In the genomic region with DNA sequence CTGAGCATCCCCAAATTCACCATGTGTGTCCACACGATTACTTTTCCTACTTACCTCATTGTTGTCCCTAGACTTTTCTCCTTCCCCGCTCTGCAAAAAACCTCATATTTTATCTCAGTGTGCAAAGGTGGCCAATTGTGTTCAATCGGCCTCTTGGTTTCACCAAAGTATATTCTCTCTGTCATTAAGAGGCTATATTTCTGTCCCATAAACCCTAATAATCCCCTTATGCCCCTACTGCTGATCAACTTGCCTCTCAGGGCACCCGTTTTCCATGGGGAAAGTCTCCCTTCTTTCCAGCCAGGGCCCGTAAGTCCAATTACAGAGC, we compare ENCODE assay signal across 16 cellular contexts. TPM values are rescaled to one million over a fixed set of nuclear protein-coding genes. Genes with fewer than 3 reads are reported as not detected.
DNase-seq lines count a peak whose midpoint lies in the region; ATAC-seq and TF ChIP-seq lines count a peak whose summit lies in the region.
"Had no signal": no experiment of that assay in that cellular context is flagged by ENCODE, and none has a peak within 500 bp of the region (broad histone marks: within the 10 kb centered on the region; RNA-seq: fewer than 3 reads in every experiment).

No MANE protein-coding gene starts in this region.

- intact Hi-C loops in natural killer cell (cut with micrococcal nuclease) (no loop called here), esophagus muscularis mucosa (cut with DNase I) (no loop called here), left ventricle myocardium inferior (cut with micrococcal nuclease) (no loop called here), A673 (cut with micrococcal nuclease; ENCODE audit: unreplicated experiment) (loop anchor here (5.0 kb wide), 1 partner anchor 50 kb away; no protein-coding TSS in a partner anchor)

- 20% methylated on average over 5 of the region's 5 CpGs for WGBS in esophagus muscularis mucosa

- TF ChIP-seq POLR2A in esophagus muscularis mucosa (IDR thresholded peaks at IDR 0.05; ENCODE audit: low read depth) = no peak

- H3K36me3 ChIP-seq in esophagus muscularis mucosa (peaks cover 19 to 25% (median 22%) of the 10 kb centered on the region in 4 donors), left ventricle myocardium inferior (peaks cover 24% of the 10 kb centered on the region), A673 (ENCODE audit: insufficient read depth, low read length, poor library complexity, severe bottlenecking) (peaks cover 14% of the 10 kb centered on the region)

- H3K27me3 ChIP-seq in esophagus muscularis mucosa = peaks cover 0 to 18% (median 0%) of the 10 kb centered on the region in 4 donors
- H3K27me3 ChIP-seq in left ventricle myocardium inferior (ENCODE audit: low read depth) = peaks cover 16% of the 10 kb centered on the region
- H3K27me3 ChIP-seq in A673 (replicated peaks; ENCODE audit: insufficient read depth, low read depth, low read length, poor library complexity) = no peaks in the 10 kb centered on the region
- H3K27me3 ChIP-seq: ascending aorta, tibial artery had no signal

- H3K36me3 Mint-ChIP-seq in natural killer cell (peaks cover 7% of the 10 kb centered on the region), T-helper 17 cell (ENCODE audit: low read depth) (peaks cover 6% of the 10 kb centered on the region), glutamatergic neuron (ENCODE audit: unreplicated experiment) (no peaks in the 10 kb centered on the region), type B pancreatic cell (peaks cover 4% of the 10 kb centered on the region)
- peaks cover 6% of the 10 kb centered on the region for H3K36me3 Mint-ChIP-seq in natural killer cell treated with Interleukin-12 subunit alpha and Interleukin-12 subunit beta and Interleukin-15 and Interleukin-18, amount 100 ng/mL, for 72 hours

- H3K27me3 Mint-ChIP-seq in natural killer cell (ENCODE audit: low read depth in 2 of 2) (peaks cover 23 to 29% of the 10 kb centered on the region in 2 donors), T-helper 17 cell (peaks cover 34% of the 10 kb centered on the region), glutamatergic neuron (ENCODE audit: unreplicated experiment) (peaks cover 4% of the 10 kb centered on the region), type B pancreatic cell (peaks cover 27% of the 10 kb centered on the region)
- H3K27me3 Mint-ChIP-seq in natural killer cell treated with Interleukin-12 subunit alpha and Interleukin-12 subunit beta and Interleukin-15 and Interleukin-18, amount 100 ng/mL, for 72 hours = peaks cover 15 to 23% of the 10 kb centered on the region in 2 donors

- H3K4me1 Mint-ChIP-seq in natural killer cell (peaks cover 23 to 24% of the 10 kb centered on the region in 2 donors), T-helper 17 cell (peaks cover 24% of the 10 kb centered on the region), glutamatergic neuron (ENCODE audit: low read depth, unreplicated experiment) (peaks cover 8% of the 10 kb centered on the region), type B pancreatic cell (ENCODE audit: unreplicated experiment) (peaks cover 5% of the 10 kb centered on the region)
- H3K4me1 Mint-ChIP-seq in natural killer cell treated with Interleukin-12 subunit alpha and Interleukin-12 subunit beta and Interleukin-15 and Interleukin-18, amount 100 ng/mL, for 72 hours (ENCODE audit: low read depth in 2 of 2) = peaks cover 13 to 17% of the 10 kb centered on the region in 2 donors

- DNase-seq in natural killer cell (no peak), T-helper 17 cell (no peak), glutamatergic neuron (no peak), type B pancreatic cell (ENCODE audit: extremely low spot score, unreplicated experiment) (no peak), esophagus muscularis mucosa (ENCODE audit: extremely low spot score) (no peak), left ventricle myocardium inferior (no peak), A673 (ENCODE audit: low spot score) (no peak)
- DNase-seq in natural killer cell treated with Interleukin-12 subunit alpha and Interleukin-12 subunit beta and Interleukin-15 and Interleukin-18, amount 100 ng/mL, for 72 hours (ENCODE audit: low spot score) = no peak

- no TSS peak for BruUV-seq in A673 (replicated peaks; lab: Mats Ljungman, UMichigan)

- TF ChIP-seq CTCF in natural killer cell (IDR thresholded peaks at IDR 0.05) = no peak
- TF ChIP-seq CTCF in glutamatergic neuron (IDR thresholded peaks at IDR 0.05; ENCODE audit: partially characterized antibody, unreplicated experiment) = no peak
- TF ChIP-seq CTCF in type B pancreatic cell (conservative IDR thresholded peaks at IDR 0.05) = no peak
- TF ChIP-seq CTCF in esophagus muscularis mucosa (IDR thresholded peaks at IDR 0.05) = no peak
- TF ChIP-seq CTCF in left ventricle myocardium inferior (IDR thresholded peaks at IDR 0.05; ENCODE audit: borderline replicate concordance) = no peak
- no peak for TF ChIP-seq CTCF in A673 (conservative IDR thresholded peaks at IDR 0.05; ENCODE audit: low read depth, low read length)

- peak overlapping the region in 1 of 2 donors; percentile 6 for H3K27ac Mint-ChIP-seq in natural killer cell
- H3K27ac Mint-ChIP-seq in natural killer cell treated with Interleukin-12 subunit alpha and Interleukin-12 subunit beta and Interleukin-15 and Interleukin-18, amount 100 ng/mL, for 72 hours = no peak overlapping the region
- peak overlapping the region; percentile 89 for H3K27ac Mint-ChIP-seq in T-helper 17 cell
- no peak overlapping the region for H3K27ac Mint-ChIP-seq in glutamatergic neuron (ENCODE audit: unreplicated experiment)
- H3K27ac Mint-ChIP-seq in type B pancreatic cell = peak overlapping the region; percentile 30
- H3K27ac Mint-ChIP-seq: activated CD4-positive, alpha-beta T cell treated with anti-CD3 and anti-CD28 coated beads for 36 hours; H9 had no signal

- H3K4me3 ChIP-seq in esophagus muscularis mucosa (no peak overlapping the region), left ventricle myocardium inferior (no peak overlapping the region), A673 (ENCODE audit: low read depth, low read length, poor library complexity, severe bottlenecking) (no peak overlapping the region)
- H3K4me3 ChIP-seq: SK-N-MC had no signal

- H3K4me3 Mint-ChIP-seq in natural killer cell = peak overlapping the region; percentile 89
- H3K4me3 Mint-ChIP-seq in natural killer cell treated with Interleukin-12 subunit alpha and Interleukin-12 subunit beta and Interleukin-15 and Interleukin-18, amount 100 ng/mL, for 72 hours = no peak overlapping the region
- peak overlapping the region; percentile 43 for H3K4me3 Mint-ChIP-seq in T-helper 17 cell
- H3K4me3 Mint-ChIP-seq in glutamatergic neuron (ENCODE audit: unreplicated experiment) = peak overlapping the region; percentile 4
- H3K4me3 Mint-ChIP-seq in type B pancreatic cell = no peak overlapping the region
- H3K4me3 Mint-ChIP-seq: H9 had no signal

- H3K9me3 Mint-ChIP-seq in natural killer cell = no peaks in the 10 kb centered on the region
- H3K9me3 Mint-ChIP-seq in natural killer cell treated with Interleukin-12 subunit alpha and Interleukin-12 subunit beta and Interleukin-15 and Interleukin-18, amount 100 ng/mL, for 72 hours = no peaks in the 10 kb centered on the region
- H3K9me3 Mint-ChIP-seq in glutamatergic neuron (ENCODE audit: unreplicated experiment) = peaks cover 5% of the 10 kb centered on the region
- peaks cover 5% of the 10 kb centered on the region for H3K9me3 Mint-ChIP-seq in type B pancreatic cell

- CTCF ChIA-PET in A673 (lab: Charles Lee) = interaction anchor here (1.0 kb wide), 1 partner anchor 208 kb away, joined by 3 read pairs; no protein-coding TSS in a partner anchor

- H3K4me1 ChIP-seq in esophagus muscularis mucosa = peaks cover 16 to 25% (median 22%) of the 10 kb centered on the region in 4 donors
- H3K4me1 ChIP-seq in left ventricle myocardium inferior = peaks cover 28% of the 10 kb centered on the region
- H3K4me1 ChIP-seq in A673 (ENCODE audit: insufficient read depth, low read length, poor library complexity, severe bottlenecking) = no peaks in the 10 kb centered on the region

- TF ChIP-seq EP300 in esophagus muscularis mucosa (IDR thresholded peaks at IDR 0.05) = no peak

- H3K9me3 ChIP-seq in T-helper 17 cell (ENCODE audit: control insufficient read depth, low read length, poor library complexity, severe bottlenecking) (peaks cover 4% of the 10 kb centered on the region), esophagus muscularis mucosa (no peaks in the 10 kb centered on the region), left ventricle myocardium inferior (replicated peaks) (peaks cover 7% of the 10 kb centered on the region), A673 (ENCODE audit: low read depth, low read length, poor library complexity, severe bottlenecking) (peaks cover 7% of the 10 kb centered on the region)
- H3K9me3 ChIP-seq: ascending aorta, tibial artery had no signal

- POLR2A ChIA-PET in A673 (lab: Charles Lee; ENCODE audit: low non-redundant PET) = no interaction called here

- ATAC-seq in natural killer cell (no peak), T-helper 17 cell (no peak)
- no peak for ATAC-seq in natural killer cell treated with Interleukin-12 subunit alpha and Interleukin-12 subunit beta and Interleukin-15 and Interleukin-18, amount 100 ng/mL, for 72 hours

- H3K27ac ChIP-seq in esophagus muscularis mucosa (replicated peaks in 1 of 4) (peak overlapping the region in 1 of 4 donors; percentile 23), left ventricle myocardium inferior (replicated peaks) (no peak overlapping the region), A673 (ENCODE audit: low read depth, low read length, poor library complexity, severe bottlenecking) (no peak overlapping the region)
- H3K27ac ChIP-seq: ascending aorta, SK-N-MC had no signal

RNA-seq across cellular contexts. Expression of a gene that starts 11.6 kb away (rescaled TPM):
- total RNA-seq in natural killer cell = 10 to 100 TPM; 26.9 to 33.6 (median 33.1) TPM
- total RNA-seq in natural killer cell treated with Interleukin-12 subunit alpha and Interleukin-12 subunit beta and Interleukin-15 and Interleukin-18, amount 100 ng/mL, for 72 hours = 10 to 100 TPM; 27.7 to 36.7 TPM
- total RNA-seq in T-helper 17 cell = 10 to 100 TPM; 33.1 to 36.8 TPM
- 38.6 TPM for total RNA-seq in glutamatergic neuron (ENCODE audit: unreplicated experiment)
- total RNA-seq in type B pancreatic cell (ENCODE audit: low replicate concordance) = 44.9 and 54.1 TPM in 2 replicates
- total RNA-seq in esophagus muscularis mucosa = 10 to 100 TPM; 22.0 to 29.7 (median 26.8) TPM
- total RNA-seq in left ventricle myocardium inferior = 88.5 TPM
- 37.6 and 39.8 TPM in 2 replicates for total RNA-seq in A673 (2021)

RNA-seq across cellular contexts. Expression of a gene that starts 12.7 kb away (rescaled TPM):
- 10 to 100 TPM; 57.2 to 62.8 (median 60.0) TPM for total RNA-seq in natural killer cell
- total RNA-seq in natural killer cell treated with Interleukin-12 subunit alpha and Interleukin-12 subunit beta and Interleukin-15 and Interleukin-18, amount 100 ng/mL, for 72 hours = 100 to 1,000 TPM; 147 to 153 TPM
- 10 to 100 TPM; 50.3 to 51.0 TPM for total RNA-seq in T-helper 17 cell
- total RNA-seq in glutamatergic neuron (ENCODE audit: unreplicated experiment) = 89.4 TPM
- 71.3 and 74.2 TPM in 2 replicates for total RNA-seq in type B pancreatic cell (ENCODE audit: low replicate concordance)
- total RNA-seq in esophagus muscularis mucosa = 100 to 1,000 TPM in 1 of 4 donors, 10 to 100 TPM in 3; 83.1 to 101 (median 95.5) TPM
- total RNA-seq in left ventricle myocardium inferior = 127 TPM
- total RNA-seq in A673 (2021) = 97.4 and 108 TPM in 2 replicates

RNA-seq across cellular contexts. Expression of a gene that starts 14.1 kb away (rescaled TPM):
- under 1 TPM; 0.19 to 0.95 (median 0.27) TPM for total RNA-seq in natural killer cell
- 1 to 10 TPM in 1 of 2 donors, not detected in 1; 1.6 TPM for total RNA-seq in natural killer cell treated with Interleukin-12 subunit alpha and Interleukin-12 subunit beta and Interleukin-15 and Interleukin-18, amount 100 ng/mL, for 72 hours
- total RNA-seq in T-helper 17 cell = 1 to 10 TPM in 1 of 2 donors, under 1 TPM in 1; 0.63 to 1.3 TPM
- 4.1 TPM for total RNA-seq in glutamatergic neuron (ENCODE audit: unreplicated experiment)
- 0.48 and 1.1 TPM in 2 replicates for total RNA-seq in type B pancreatic cell (ENCODE audit: low replicate concordance)
- total RNA-seq in esophagus muscularis mucosa = under 1 TPM in 3 of 4 donors, not detected in 1; 0.23 to 0.42 (median 0.33) TPM
- 1.0 TPM for total RNA-seq in left ventricle myocardium inferior
- total RNA-seq in A673 (2021) = 3.0 and 3.9 TPM in 2 replicates
- total RNA-seq: ascending aorta had no signal

RNA-seq across cellular contexts. Expression of a gene that starts 21.6 kb away (rescaled TPM):
- total RNA-seq in natural killer cell (1 to 10 TPM; 1.8 to 4.5 (median 2.8) TPM), T-helper 17 cell (under 1 TPM; 0.52 to 0.67 TPM), glutamatergic neuron (ENCODE audit: unreplicated experiment) (1.1 TPM), type B pancreatic cell (ENCODE audit: low replicate concordance) (1.3 and 2.5 TPM in 2 replicates), esophagus muscularis mucosa (10 to 100 TPM; 36.4 to 64.9 (median 55.4) TPM), left ventricle myocardium inferior (135 TPM), A673 (2021) (0.19 and 0.28 TPM in 2 replicates)
- total RNA-seq in natural killer cell treated with Interleukin-12 subunit alpha and Interleukin-12 subunit beta and Interleukin-15 and Interleukin-18, amount 100 ng/mL, for 72 hours = 10 to 100 TPM in 1 of 2 donors, 1 to 10 TPM in 1; 2.3 to 12.8 TPM

RNA-seq across cellular contexts. Expression of a gene that starts 28.3 kb away (rescaled TPM):
- total RNA-seq in natural killer cell (not detected), T-helper 17 cell (not detected), glutamatergic neuron (ENCODE audit: unreplicated experiment) (not detected), type B pancreatic cell (ENCODE audit: low replicate concordance) (0.55 and 1.7 TPM in 2 replicates), esophagus muscularis mucosa (under 1 TPM in 1 of 4 donors, not detected in 3; 0.52 TPM), left ventricle myocardium inferior (not detected), A673 (2021) (not detected in 2 replicates)
- not detected for total RNA-seq in natural killer cell treated with Interleukin-12 subunit alpha and Interleukin-12 subunit beta and Interleukin-15 and Interleukin-18, amount 100 ng/mL, for 72 hours
- total RNA-seq: activated CD4-positive, alpha-beta T cell treated with anti-CD3 and anti-CD28 coated beads for 36 hours; ascending aorta; Daoy; H9; HT-29; posterior vena cava had no signal

Comparison
In these comparisons a context has a peak if more than half of its experiments do, and no peak if none do; other contexts are left out.
1. H3K4me3 Mint-ChIP-seq: peak in natural killer cell (single experiment), T-helper 17 cell (single experiment) and glutamatergic neuron (single experiment); none in natural killer cell treated with Interleukin-12 subunit alpha and Interleukin-12 subunit beta and Interleukin-15 and Interleukin-18, amount 100 ng/mL, for 72 hours (single experiment) and type B pancreatic cell (single experiment).
2. H3K27ac Mint-ChIP-seq: peak in T-helper 17 cell (single experiment) and type B pancreatic cell (single experiment); none in natural killer cell treated with Interleukin-12 subunit alpha and Interleukin-12 subunit beta and Interleukin-15 and Interleukin-18, amount 100 ng/mL, for 72 hours (0 of 2) and glutamatergic neuron (single experiment).